Comparison of ENCODE assay signal across 8 cellular contexts in the genomic region with DNA sequence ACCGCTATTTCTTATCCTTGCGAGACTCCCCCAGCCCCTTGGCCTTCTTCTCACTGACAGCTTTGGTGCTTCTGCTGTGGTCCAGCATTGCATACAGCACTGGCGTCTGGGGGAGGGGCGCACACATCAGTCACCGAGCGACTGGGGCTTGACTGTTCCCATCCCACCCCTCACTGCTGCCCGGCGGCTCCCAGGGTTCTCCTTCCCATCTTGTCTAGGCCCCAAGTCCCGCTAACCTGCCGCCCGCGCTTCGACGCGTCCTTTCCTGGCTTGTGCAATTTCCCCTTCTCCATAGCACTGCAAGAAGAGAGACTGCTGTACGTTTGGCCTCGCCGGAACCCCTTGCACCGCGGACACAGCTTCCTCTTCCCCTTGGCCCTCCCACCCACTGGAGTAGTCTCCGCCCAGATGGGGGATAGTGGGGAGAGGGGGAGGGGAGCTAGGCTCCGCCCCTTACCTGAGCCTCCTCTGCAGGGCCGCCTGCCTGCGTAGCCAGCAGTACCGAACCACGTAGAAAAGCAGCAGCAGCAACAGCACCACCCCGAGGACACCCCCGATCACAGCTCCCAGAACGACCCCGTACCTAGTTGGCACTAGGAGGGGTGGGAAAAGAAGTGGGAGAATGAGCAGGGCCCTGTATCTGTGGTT. TPM values are rescaled to one million over a fixed set of nuclear protein-coding genes. Genes with fewer than 3 reads are reported as not detected.
DNase-seq lines count a peak whose midpoint lies in the region; ATAC-seq and TF ChIP-seq lines count a peak whose summit lies in the region.

No MANE protein-coding gene starts in this region.

- H3K36me3 ChIP-seq in SU-DHL-6 (ENCODE audit: low read length) (no peaks in the 10 kb centered on the region), adrenal gland (replicated peaks in 1 of 2) (peaks cover 0 to 4% of the 10 kb centered on the region in 2 donors), hepatocyte (replicated peaks; ENCODE audit: insufficient read depth, low read depth) (no peaks in the 10 kb centered on the region), rectal smooth muscle tissue (ENCODE audit: control insufficient read depth, insufficient read depth, low read length) (no peaks in the 10 kb centered on the region), vagina (no peaks in the 10 kb centered on the region)

- intact Hi-C loops in adrenal gland (cut with DNase I) (loop anchor here (5.0 kb wide), 1 partner anchor 61 kb away; a partner anchor contains a TSS), vagina (cut with DNase I) (no loop called here)

- peak; percentile 71 for DNase-seq in AG20443 (ENCODE audit: low spot score)
- DNase-seq in KG1 (lab: John Stamatoyannopoulos, UW): peak; percentile 59
- DNase-seq in adrenal gland: peak; percentile 74 to 88 (median 78)
- peak; percentile 91 for DNase-seq in hepatocyte (ENCODE audit: low spot score)
- no peak for DNase-seq in vagina (ENCODE audit: extremely low spot score in 2 of 2)

- H3K9ac ChIP-seq in SU-DHL-6 (ENCODE audit: low read length): peak overlapping the region; percentile 58
- peak overlapping the region; percentile 32 for H3K9ac ChIP-seq in rectal smooth muscle tissue (ENCODE audit: low read length)

- H3K27ac ChIP-seq in SU-DHL-6 (ENCODE audit: low read depth, low read length) (no peak overlapping the region), adrenal gland (peak overlapping the region in 4 of 5 donors; percentile 10 to 82 (median 61)), hepatocyte (peak overlapping the region; percentile 19), rectal smooth muscle tissue (ENCODE audit: low read depth, low read length) (no peak overlapping the region), vagina (peak overlapping the region; percentile 3)

- TF ChIP-seq CTCF in SU-DHL-6 (IDR thresholded peaks at IDR 0.05; ENCODE audit: insufficient read depth, low read length, poor library complexity, severe bottlenecking) (peak; percentile 39), adrenal gland (IDR thresholded peaks at IDR 0.05) (peak in 2 of 6 experiments; percentile 14 to 19), hepatocyte (IDR thresholded peaks at IDR 0.05; ENCODE audit: poor library complexity) (peak; percentile 49), vagina (IDR thresholded peaks at IDR 0.05) (no peak)

- H2AFZ ChIP-seq in SU-DHL-6 (ENCODE audit: low read depth, low read length, severe bottlenecking) (peak overlapping the region; percentile 88), hepatocyte (peak overlapping the region; percentile 79)

- H3K4me3 ChIP-seq in SU-DHL-6 (ENCODE audit: insufficient read depth, low read length, poor library complexity, severe bottlenecking) (peak overlapping the region; percentile 76), adrenal gland (peak overlapping the region; percentile 31 to 74 (median 47)), hepatocyte (peak overlapping the region; percentile 56), rectal smooth muscle tissue (ENCODE audit: low read length) (peak overlapping the region; percentile 76), vagina (peak overlapping the region; percentile 54 to 71)

- H3K27me3 ChIP-seq in SU-DHL-6 (ENCODE audit: low read length) (no peaks in the 10 kb centered on the region), adrenal gland (no peaks in the 10 kb centered on the region), hepatocyte (no peaks in the 10 kb centered on the region), rectal smooth muscle tissue (ENCODE audit: control insufficient read depth, insufficient read depth, low read length) (no peaks in the 10 kb centered on the region), vagina (no peaks in the 10 kb centered on the region)

- H3K4me1 ChIP-seq in adrenal gland (replicated peaks in 1 of 2) (peaks cover 16 to 25% of the 10 kb centered on the region in 2 donors), hepatocyte (ENCODE audit: insufficient read depth) (peaks cover 10% of the 10 kb centered on the region), rectal smooth muscle tissue (ENCODE audit: control insufficient read depth, insufficient read depth, low read length) (peaks cover 4% of the 10 kb centered on the region), vagina (peaks cover 20% of the 10 kb centered on the region)

- 0 to 7% (median 2%) methylated on average over 18 to 30 of the region's 30 CpGs for WGBS in adrenal gland, 4 donors
- 4% methylated on average over 21 of the region's 30 CpGs for WGBS in hepatocyte (ENCODE audit: low lambda C conversion rate, missing lambda C conversion rate)

- H3K9me3 ChIP-seq in SU-DHL-6 (ENCODE audit: insufficient read depth, low read length) (no peaks in the 10 kb centered on the region), adrenal gland (replicated peaks in 1 of 3) (no peaks in the 10 kb centered on the region), hepatocyte (ENCODE audit: low read depth) (no peaks in the 10 kb centered on the region), vagina (no peaks in the 10 kb centered on the region)

- H4K20me1 ChIP-seq in SU-DHL-6 (ENCODE audit: low read depth, low read length) (no peaks in the 10 kb centered on the region), hepatocyte (ENCODE audit: insufficient read depth, poor library complexity, severe bottlenecking) (peaks cover 4% of the 10 kb centered on the region)

- TF ChIP-seq POLR2A in adrenal gland (IDR thresholded peaks at IDR 0.05) (peak; percentile 5 to 54), vagina (IDR thresholded peaks at IDR 0.05) (no peak)

- H3K9me2 ChIP-seq in SU-DHL-6 (replicated peaks; ENCODE audit: insufficient read depth, low read length): no peaks in the 10 kb centered on the region
- H3K9me2 ChIP-seq in hepatocyte (replicated peaks; ENCODE audit: insufficient read depth): no peaks in the 10 kb centered on the region

- peak; percentile 80 for ATAC-seq in GM19395 (IDR thresholded peaks at IDR 0.05; ENCODE audit: unreplicated experiment)

- H3F3A ChIP-seq in SU-DHL-6 (ENCODE audit: insufficient read depth): peaks cover 11% of the 10 kb centered on the region; the same call in 1 of the 2 replicates

- H3K4me2 ChIP-seq in SU-DHL-6 (ENCODE audit: low read depth, low read length, poor library complexity, severe bottlenecking) (peak overlapping the region; percentile 94), hepatocyte (peak overlapping the region; percentile 98)

- H3K79me2 ChIP-seq in SU-DHL-6 (ENCODE audit: insufficient read depth, low read length) (no peaks in the 10 kb centered on the region), hepatocyte (peaks cover 10% of the 10 kb centered on the region)

RNA-seq across cellular contexts. Expression of a gene that starts 3.8 kb away (rescaled TPM):
- total RNA-seq in adrenal gland (1 to 10 TPM in 6 of 8 donors, under 1 TPM in 2; 0.66 to 5.1 (median 2.8) TPM), hepatocyte (0.80 and 2.1 TPM in 2 replicates), vagina (3.7 TPM)
- polyA plus RNA-seq in adrenal gland (1 to 10 TPM; 4.1 to 9.5 (median 7.9) TPM), hepatocyte (0.21 TPM in 1 of 2 replicates, not detected in the other)

RNA-seq across cellular contexts. Expression of a gene that starts 8.2 kb away (rescaled TPM):
- total RNA-seq in adrenal gland (100 to 1,000 TPM in 7 of 8 donors, 10 to 100 TPM in 1; 54.9 to 434 (median 300) TPM), hepatocyte (131 and 169 TPM in 2 replicates), vagina (44.9 TPM)
- polyA plus RNA-seq in adrenal gland (100 to 1,000 TPM in 1 of 3 donors, 10 to 100 TPM in 2; 57.8 to 404 (median 63.6) TPM), hepatocyte (291 and 358 TPM in 2 replicates)

RNA-seq across cellular contexts. Expression of a gene that starts 47.5 kb away (rescaled TPM):
- total RNA-seq in adrenal gland (under 1 TPM in 3 of 8 donors, not detected in 5; 0.27 to 0.39 (median 0.39) TPM), hepatocyte (1.4 and 2.6 TPM in 2 replicates), vagina (3.7 TPM)
- polyA plus RNA-seq in adrenal gland (under 1 TPM in 2 of 3 donors, not detected in 1; 0.13 to 0.27 TPM), hepatocyte (1.4 and 1.7 TPM in 2 replicates)

Comparison
In these comparisons a context has a peak if more than half of its experiments do, and no peak if none do; other contexts are left out.
1. DNase-seq: peak in AG20443 (single experiment), KG1 (single experiment), adrenal gland (7 of 7) and hepatocyte (single experiment); none in vagina (0 of 2).
2. H3K27ac ChIP-seq: peak in adrenal gland (4 of 5), hepatocyte (single experiment) and vagina (single experiment); none in SU-DHL-6 (single experiment) and rectal smooth muscle tissue (single experiment).
3. CTCF ChIP-seq: peak in SU-DHL-6 (single experiment) and hepatocyte (single experiment); none in vagina (0 of 3).
4. POLR2A ChIP-seq: peak in adrenal gland (2 of 2); none in vagina (0 of 2).
5. Peak in every context shown above with its lines, with median percentiles within 50 percentile points of each other: H3K4me3 ChIP-seq.